Comparison of ENCODE assay signal across 22 cellular contexts in genomic region chr13:49563513-49563912, GRCh38. TPM values are rescaled to one million over a fixed set of nuclear protein-coding genes. Genes with fewer than 3 reads are reported as not detected.
DNase-seq lines count a peak whose midpoint lies in the region; ATAC-seq and TF ChIP-seq lines count a peak whose summit lies in the region.
"Had no signal": no experiment of that assay in that cellular context is flagged by ENCODE, and none has a peak within 500 bp of the region (broad histone marks: within the 10 kb centered on the region; RNA-seq: fewer than 3 reads in every experiment).

No MANE protein-coding gene starts in this region.

- H3K27me3 ChIP-seq in fibroblast of lung (ENCODE audit: control insufficient read depth, insufficient read depth, low read length): no peaks in the 10 kb centered on the region
- H3K27me3 ChIP-seq: brain microvascular endothelial cell, sigmoid colon, thyroid gland had no signal

- H3K4me3 ChIP-seq in SK-N-MC (no peak overlapping the region), fibroblast of lung (replicated peaks in 1 of 4; ENCODE audit: control extremely low read depth in 1 of 4, insufficient read depth in 1 of 4, low read depth in 3 of 4, low read length in 4 of 4) (no peak overlapping the region)
- H3K4me3 ChIP-seq: GM12878, sigmoid colon, thyroid gland had no signal

- ATAC-seq in sciatic nerve: peak; percentile 83
- ATAC-seq in GM18505 (IDR thresholded peaks at IDR 0.05; ENCODE audit: unreplicated experiment): no peak
- ATAC-seq: GM12878 had no signal

- H3K27ac ChIP-seq in SK-N-MC (no peak overlapping the region), fibroblast of lung (ENCODE audit: insufficient read depth, low read length) (no peak overlapping the region)
- H3K27ac ChIP-seq: 22Rv1, brain microvascular endothelial cell, sigmoid colon, thyroid gland had no signal

- H2AFZ ChIP-seq in fibroblast of lung (ENCODE audit: low read length): no peak overlapping the region

- H3K9me3 ChIP-seq in SK-N-MC (ENCODE audit: low read depth, low read length): no peaks in the 10 kb centered on the region
- no peaks in the 10 kb centered on the region for H3K9me3 ChIP-seq in fibroblast of lung (ENCODE audit: control insufficient read depth, insufficient read depth, low read depth, low read length)
- H3K9me3 ChIP-seq: sigmoid colon, thyroid gland had no signal

- TF ChIP-seq CTCF in fibroblast of lung (conservative IDR thresholded peaks at IDR 0.05 in 1 of 2, IDR thresholded peaks at IDR 0.05 in 1 of 2; ENCODE audit: low read depth in 1 of 2, low read length in 2 of 2): no peak

- H3K36me3 ChIP-seq in SK-N-MC (ENCODE audit: insufficient read depth, low read length) (peaks cover 18% of the 10 kb centered on the region), fibroblast of lung (ENCODE audit: control insufficient read depth, insufficient read depth, low read length) (peaks cover 3% of the 10 kb centered on the region)

- no peak overlapping the region for H3K4me2 ChIP-seq in fibroblast of lung (ENCODE audit: extremely low read depth, insufficient read depth, low read length)

- no peaks in the 10 kb centered on the region for H3K4me1 ChIP-seq in fibroblast of lung (ENCODE audit: control insufficient read depth, extremely low read depth, insufficient read depth, low read length)
- H3K4me1 ChIP-seq: sigmoid colon had no signal

- H4K20me1 ChIP-seq in fibroblast of lung (ENCODE audit: control insufficient read depth, extremely low read depth, insufficient read depth, low read length): no peaks in the 10 kb centered on the region

- TF ChIP-seq POLR2A in GM18505 (IDR thresholded peaks at IDR 0.05; ENCODE audit: borderline replicate concordance, extremely low read depth, insufficient read depth, insufficient read length): no peak

- intact Hi-C loops in sciatic nerve (cut with DNase I): no loop called here

- no peaks in the 10 kb centered on the region for H3K79me2 ChIP-seq in fibroblast of lung (ENCODE audit: control insufficient read depth, insufficient read depth, low read length)

- H3K9ac ChIP-seq in SK-N-MC (ENCODE audit: insufficient read length) (no peak overlapping the region), fibroblast of lung (ENCODE audit: insufficient read depth, low read length) (no peak overlapping the region)

- peak; percentile 3 for DNase-seq in DMS 273 (lab: John Stamatoyannopoulos, UW; ENCODE audit: unreplicated experiment)
- DNase-seq in DMS 273 treated with DMSO at 0.1 percent for 48 hours (lab: John Stamatoyannopoulos, UW): no peak
- DNase-seq in SK-N-MC (ENCODE audit: low read depth, low spot score): peak; percentile 35
- DNase-seq in fibroblast of lung (ENCODE audit: low read depth in 2 of 2): peak; percentile 14 to 46
- no peak for DNase-seq in sciatic nerve (ENCODE audit: low spot score)
- DNase-seq in iPS-NIHi7 (ENCODE audit: extremely low spot score): no peak
- no peak for DNase-seq in T-helper 1 cell
- DNase-seq: activated naive CD4-positive, alpha-beta T cell treated with anti-CD3 and anti-CD28 coated beads, Interleukin-2, amount 50 U/mL, for 16 hours; brain microvascular endothelial cell; CD4-positive, alpha-beta T cell; effector CD4-positive, alpha-beta T cell; immature natural killer cell; mesendoderm; NCI-H226; SHP77; sigmoid colon; stimulated activated CD4-positive, alpha-beta T cell treated with anti-CD3 and anti-CD28 coated beads, Interleukin-2, amount 100 ng/mL, for 48 hours; stimulated activated CD8-positive, alpha-beta memory T cell treated with anti-CD3 and anti-CD28 coated beads, Interleukin-4, amount 100 ng/mL, for 48 hours; thyroid gland had no signal

RNA-seq across cellular contexts. Expression of gene RCBTB1, which starts 21.8 kb away (rescaled TPM):
- total RNA-seq in fibroblast of lung (29.8 and 42.6 TPM in 2 replicates), sciatic nerve (18.9 TPM)
- 22.7 and 22.8 TPM in 2 replicates for polyA plus RNA-seq in fibroblast of lung
- 14.8 and 15.2 TPM in 2 replicates for polyA plus RNA-seq in fibroblast of lung (2012)
- polyA minus RNA-seq in fibroblast of lung (ENCODE audit: low replicate concordance): 7.9 and 9.8 TPM in 2 replicates

Comparison
In these comparisons a context has a peak if more than half of its experiments do, and no peak if none do; other contexts are left out.
1. DNase-seq: peak in DMS 273 (single experiment), SK-N-MC (single experiment) and fibroblast of lung (2 of 2); none in DMS 273 treated with DMSO at 0.1 percent for 48 hours (single experiment), sciatic nerve (single experiment), iPS-NIHi7 (single experiment) and T-helper 1 cell (0 of 5).